In genomic region chr10:122812751-122813150, GRCh38 we compare ENCODE assay signal across 1 cellular context.
TF ChIP-seq lines count a peak whose summit lies in the region.

No MANE protein-coding gene starts in this region.

TF ChIP-seq in IMR-90, 13 proteins besides CTCF, POLR2A, EP300 and RAD21 (continued from another document):
- TF ChIP-seq CHD1 (IDR thresholded peaks at IDR 0.05; ENCODE audit: low read depth, low read length), result no peak
- no peak for TF ChIP-seq FOS (IDR thresholded peaks at IDR 0.05; ENCODE audit: low read depth, low read length)
- TF ChIP-seq MAFK (IDR thresholded peaks at IDR 0.05; ENCODE audit: low read depth, low read length), result no peak
- TF ChIP-seq ELK1 (IDR thresholded peaks at IDR 0.05; ENCODE audit: borderline replicate concordance, low read depth, low read length), result no peak
